16 cellular contexts compared by ENCODE assay signal in the genomic region with DNA sequence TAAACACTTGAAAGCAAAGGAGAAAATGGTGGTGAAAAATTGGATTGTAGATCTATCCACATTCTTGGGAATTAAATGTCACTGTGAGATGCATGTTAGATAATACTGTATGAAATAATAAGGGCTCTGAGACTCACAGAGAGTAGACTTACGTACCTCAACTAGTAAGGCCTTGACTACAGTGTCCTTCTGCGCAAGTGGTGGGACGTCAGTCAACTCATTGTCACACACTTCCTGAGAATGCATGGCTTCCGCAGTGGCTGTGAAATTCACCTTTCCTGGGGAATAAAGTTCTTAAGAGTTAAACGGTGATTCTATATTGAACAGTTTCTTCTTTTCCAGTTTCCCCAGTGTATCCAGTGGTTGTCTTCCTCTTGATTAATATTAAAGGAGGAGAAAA. TPM values are rescaled to one million over a fixed set of nuclear protein-coding genes. Genes with fewer than 3 reads are reported as not detected.
A peak's percentile ranks its signal among the peaks of the same experiment; 100 is the strongest.
DNase-seq lines count a peak whose midpoint lies in the region; ATAC-seq and TF ChIP-seq lines count a peak whose summit lies in the region.
"Had no signal": no experiment of that assay in that cellular context is flagged by ENCODE, and none has a peak within 500 bp of the region (broad histone marks: within the 10 kb centered on the region; RNA-seq: fewer than 3 reads in every experiment).

No MANE protein-coding gene starts in this region.

- DNase-seq in activated CD4-positive, alpha-beta T cell treated with anti-CD3 and anti-CD28 coated beads for 36 hours: no peak
- DNase-seq in activated CD4-positive, alpha-beta T cell treated with anti-CD3 and anti-CD28 coated beads for 48 hours: no peak
- no peak for DNase-seq in activated B cell treated with CpG ODN at 0.5 μM for 24 hours
- no peak for DNase-seq in immature natural killer cell
- no peak for DNase-seq in HuH-7.5 (ENCODE audit: low spot score)
- DNase-seq: DMS 273 treated with DMSO at 0.1 percent for 48 hours, KG1, NCI-H1694, NCI-H69 had no signal

- peaks cover 33% of the 10 kb centered on the region for H3K4me1 Mint-ChIP-seq in activated CD4-positive, alpha-beta T cell treated with anti-CD3 and anti-CD28 coated beads for 36 hours
- H3K4me1 Mint-ChIP-seq in activated B cell treated with CpG ODN at 0.5 μM for 24 hours: peaks cover 12% of the 10 kb centered on the region
- peaks cover 15 to 20% of the 10 kb centered on the region in 2 donors for H3K4me1 Mint-ChIP-seq in immature natural killer cell
- H3K4me1 Mint-ChIP-seq in stimulated activated memory B cell treated with anti-CD40 and anti-IgM and Interleukin-4, amounts not matched to agents 10 μg/mL and 1 μg/mL and 100 μg/mL, for 72 hours: peaks cover 8% of the 10 kb centered on the region

- H3K36me3 Mint-ChIP-seq in activated CD4-positive, alpha-beta T cell treated with anti-CD3 and anti-CD28 coated beads for 36 hours (ENCODE audit: low read depth): peaks cover under 1% of the 10 kb centered on the region
- H3K36me3 Mint-ChIP-seq in activated B cell treated with CpG ODN at 0.5 μM for 24 hours (ENCODE audit: low read depth) (peaks cover 3% of the 10 kb centered on the region), immature natural killer cell (peaks cover 0 to 3% (median under 1%) of the 10 kb centered on the region in 3 donors)
- peaks cover 6% of the 10 kb centered on the region for H3K36me3 Mint-ChIP-seq in stimulated activated memory B cell treated with anti-CD40 and anti-IgM and Interleukin-4, amounts not matched to agents 10 μg/mL and 1 μg/mL and 100 μg/mL, for 72 hours

- CTCF ChIA-PET in activated CD4-positive, alpha-beta T cell treated with anti-CD3 and anti-CD28 coated beads for 36 hours (lab: Charles Lee): no interaction called here
- CTCF ChIA-PET in activated B cell treated with CpG ODN at 0.5 μM for 24 hours (lab: Charles Lee): no interaction called here

- intact Hi-C loops in activated CD4-positive, alpha-beta T cell treated with anti-CD3 and anti-CD28 coated beads for 36 hours (cut with DNase I, micrococcal nuclease): loop anchor here (5.0 to 10.0 kb wide), 4 partner anchors 596 to 1302 kb away; partner anchors contain the start of genes CLEC2B (in 1 of the 2) and KLRD1 (in 1 of the 2)
- intact Hi-C loops in activated B cell treated with CpG ODN at 0.5 μM for 24 hours (cut with micrococcal nuclease): no loop called here

- POLR2A ChIA-PET in activated CD4-positive, alpha-beta T cell treated with anti-CD3 and anti-CD28 coated beads for 36 hours (lab: Charles Lee): no interaction called here
- POLR2A ChIA-PET in activated B cell treated with CpG ODN at 0.5 μM for 24 hours (lab: Charles Lee): no interaction called here

- H3K4me3 Mint-ChIP-seq in activated CD4-positive, alpha-beta T cell treated with anti-CD3 and anti-CD28 coated beads for 36 hours: peak overlapping the region; percentile 80
- H3K4me3 Mint-ChIP-seq in activated B cell treated with CpG ODN at 0.5 μM for 24 hours (peak overlapping the region; percentile 89), immature natural killer cell (peak overlapping the region; percentile 30 to 93 (median 89))
- H3K4me3 Mint-ChIP-seq in stimulated activated memory B cell treated with anti-CD40 and anti-IgM and Interleukin-4, amounts not matched to agents 10 μg/mL and 1 μg/mL and 100 μg/mL, for 72 hours: peak overlapping the region; percentile 93

- no peaks in the 10 kb centered on the region for H3K9me3 Mint-ChIP-seq in activated CD4-positive, alpha-beta T cell treated with anti-CD3 and anti-CD28 coated beads for 36 hours (ENCODE audit: low read depth)
- H3K9me3 Mint-ChIP-seq in activated B cell treated with CpG ODN at 0.5 μM for 24 hours (no peaks in the 10 kb centered on the region), immature natural killer cell (peaks cover 0 to 2% (median 0%) of the 10 kb centered on the region in 6 donors)
- no peaks in the 10 kb centered on the region for H3K9me3 Mint-ChIP-seq in stimulated activated memory B cell treated with anti-CD40 and anti-IgM and Interleukin-4, amounts not matched to agents 10 μg/mL and 1 μg/mL and 100 μg/mL, for 72 hours
- H3K9me3 Mint-ChIP-seq: activated T-helper 2 cell treated with anti-CD3 and anti-CD28 coated beads, Interferon-gamma antibody, Interleukin-2, Interleukin-4, amounts not matched to agents 10 μg/mL and 5 μg/mL and 100 μg/mL, durations not matched to agents 14 hours and 24 hours and 36 hours had no signal

- H3K27ac Mint-ChIP-seq in activated CD4-positive, alpha-beta T cell treated with anti-CD3 and anti-CD28 coated beads for 36 hours: no peak overlapping the region
- H3K27ac Mint-ChIP-seq in activated B cell treated with CpG ODN at 0.5 μM for 24 hours (no peak overlapping the region), immature natural killer cell (peak overlapping the region in 1 of 6 donors; percentile 71)
- no peak overlapping the region for H3K27ac Mint-ChIP-seq in stimulated activated memory B cell treated with anti-CD40 and anti-IgM and Interleukin-4, amounts not matched to agents 10 μg/mL and 1 μg/mL and 100 μg/mL, for 72 hours

- no peak for TF ChIP-seq CTCF in activated B cell treated with CpG ODN at 0.5 μM for 24 hours (IDR thresholded peaks at IDR 0.05)

- peaks cover 11% of the 10 kb centered on the region for H3K27me3 Mint-ChIP-seq in activated CD4-positive, alpha-beta T cell treated with anti-CD3 and anti-CD28 coated beads for 36 hours
- peaks cover 2% of the 10 kb centered on the region for H3K27me3 Mint-ChIP-seq in activated B cell treated with CpG ODN at 0.5 μM for 24 hours
- H3K27me3 Mint-ChIP-seq in immature natural killer cell (ENCODE audit: low read depth in 3 of 3): peaks cover 3 to 14% (median 9%) of the 10 kb centered on the region in 3 donors
- peaks cover 28% of the 10 kb centered on the region for H3K27me3 Mint-ChIP-seq in stimulated activated memory B cell treated with anti-CD40 and anti-IgM and Interleukin-4, amounts not matched to agents 10 μg/mL and 1 μg/mL and 100 μg/mL, for 72 hours

- ATAC-seq in activated CD4-positive, alpha-beta T cell treated with anti-CD3 and anti-CD28 coated beads for 36 hours: no peak
- no peak for ATAC-seq in activated B cell treated with CpG ODN at 0.5 μM for 24 hours (ENCODE audit: low read depth)
- no peak for ATAC-seq in stimulated activated memory B cell treated with anti-CD40 and anti-IgM and Interleukin-4, amounts not matched to agents 10 μg/mL and 1 μg/mL and 100 μg/mL, for 72 hours
- ATAC-seq in GM19395 (IDR thresholded peaks at IDR 0.05; ENCODE audit: unreplicated experiment): no peak
- no peak for ATAC-seq in HG03095 (IDR thresholded peaks at IDR 0.05; ENCODE audit: unreplicated experiment)
- ATAC-seq: A549, mucosa of descending colon had no signal

RNA-seq across cellular contexts. Expression of gene PZP, which starts 32.6 kb away (rescaled TPM):
- not detected for total RNA-seq in activated CD4-positive, alpha-beta T cell treated with anti-CD3 and anti-CD28 coated beads for 36 hours
- total RNA-seq in activated B cell treated with CpG ODN at 0.5 μM for 24 hours: not detected in 2 replicates
- polyA plus RNA-seq in immature natural killer cell: under 1 TPM in 2 of 3 donors, not detected in 1; 0.22 to 0.62 TPM
- total RNA-seq: activated T-helper 2 cell treated with anti-CD3 and anti-CD28 coated beads, Interferon-gamma antibody, Interleukin-2, Interleukin-4, amounts not matched to agents 10 μg/mL and 5 μg/mL and 100 μg/mL, durations not matched to agents 14 hours and 24 hours and 36 hours; epithelial cell of proximal tubule had no signal
- polyA plus RNA-seq: A549 had no signal
